Comparison of ENCODE assay signal across 8 cellular contexts in genomic region chr2:134917219-134917957, GRCh38. TPM values are rescaled to one million over a fixed set of nuclear protein-coding genes. Genes with fewer than 3 reads are reported as not detected.
DNase-seq lines count a peak whose midpoint lies in the region; ATAC-seq, FAIRE-seq and TF ChIP-seq lines count a peak whose summit lies in the region.

No MANE protein-coding gene starts in this region.

- no peak overlapping the region for H4K91ac ChIP-seq in H9 (ENCODE audit: insufficient read length, low read depth, low read length)

- no peak for TF ChIP-seq POLR2A in A549 (IDR thresholded peaks at IDR 0.05; ENCODE audit: low read length)

- WGBS in A549 (ENCODE audit: missing lambda C conversion rate), result 34% methylated on average over 18 of the region's 18 CpGs
- WGBS in H9 (ENCODE audit: extremely low coverage, insufficient read length, low lambda C conversion rate), result no CpG with 5 or more reads among the region's 18 CpGs

- peaks cover 23% of the 10 kb centered on the region; the same call in 1 of the 2 replicates for H3K79me2 ChIP-seq in H9 (ENCODE audit: insufficient read depth, low read length)

- H4K8ac ChIP-seq in H9 (replicated peaks; ENCODE audit: insufficient read length, low read depth, low read length), result no peak overlapping the region

- no peak for TF ChIP-seq EP300 in A549 (IDR thresholded peaks at IDR 0.05)

- H3K18ac ChIP-seq in H9 (ENCODE audit: insufficient read length, low read depth, low read length), result peak overlapping the region; percentile 64

- POLR2A ChIA-PET in A549 (lab: Yijun Ruan, JAX), result interaction anchor here (0.5 to 1.7 kb wide), 9 partner anchors 9 to 614 kb away, joined by 3 to 8 read pairs (median 4); partner anchors contain the start of genes R3HDM1 and ZRANB3
- POLR2A ChIA-PET in activated CD4-positive, alpha-beta memory T cell treated with anti-CD3 and anti-CD28 coated beads for 36 hours (lab: Charles Lee), result interaction anchor here (1.2 kb wide), 2 partner anchors 10 to 136 kb away, joined by 3 read pairs; no protein-coding TSS in a partner anchor

- H3K4me1 Mint-ChIP-seq in H9, result peaks cover 11 to 15% of the 10 kb centered on the region in 2 experiments
- peaks cover 23% of the 10 kb centered on the region for H3K4me1 Mint-ChIP-seq in activated CD4-positive, alpha-beta memory T cell treated with anti-CD3 and anti-CD28 coated beads for 36 hours (ENCODE audit: low read depth)

- peaks cover 9 to 19% of the 10 kb centered on the region in 2 experiments; a peak in 4 of 5 replicates for H3K9me3 Mint-ChIP-seq in H9
- no peaks in the 10 kb centered on the region for H3K9me3 Mint-ChIP-seq in activated CD4-positive, alpha-beta memory T cell treated with anti-CD3 and anti-CD28 coated beads for 36 hours

- H3T11ph ChIP-seq in H9 (ENCODE audit: low read length), result no peak overlapping the region

- H3K4me1 ChIP-seq in A549, result peaks cover 26% of the 10 kb centered on the region
- no peaks in the 10 kb centered on the region for H3K4me1 ChIP-seq in H9 (ENCODE audit: insufficient read depth, low read length)

- peaks cover 3% of the 10 kb centered on the region; the same call in 1 of the 2 replicates for H3K27me3 Mint-ChIP-seq in H9 (ENCODE audit: low read depth)
- H3K27me3 Mint-ChIP-seq in activated CD4-positive, alpha-beta memory T cell treated with anti-CD3 and anti-CD28 coated beads for 36 hours, result peaks cover 5% of the 10 kb centered on the region

- H3K56ac ChIP-seq in H9 (ENCODE audit: insufficient read length, low read depth, low read length), result peak overlapping the region; percentile 45

- H2BK5ac ChIP-seq in H9 (ENCODE audit: insufficient read length, low read length), result peak overlapping the region; percentile 50

- no peak for TF ChIP-seq RAD21 in A549 (conservative IDR thresholded peaks at IDR 0.05 in 1 of 2, IDR thresholded peaks at IDR 0.05 in 1 of 2)

- intact Hi-C loops in activated CD4-positive, alpha-beta memory T cell treated with anti-CD3 and anti-CD28 coated beads for 36 hours (cut with micrococcal nuclease), result loop anchor here (5.0 to 10.0 kb wide), 3 partner anchors 250 to 1067 kb away; partner anchors contain the start of gene DARS1

- H3K4me3 ChIP-seq in A549 (peak overlapping the region; percentile 95), fibroblast of the aortic adventitia (ENCODE audit: low read depth, low read length) (peak overlapping the region; percentile 91)

- DNase-seq in A549 (ENCODE audit: low read depth in 1 of 2, low spot score in 1 of 2), result peak in 1 of 2 experiments; percentile 12
- no peak for DNase-seq in H9
- peak; percentile 27 for DNase-seq in activated CD4-positive, alpha-beta memory T cell treated with anti-CD3 and anti-CD28 coated beads for 36 hours
- DNase-seq in fibroblast of the aortic adventitia (ENCODE audit: low read depth), result peak; percentile 52
- DNase-seq in pons (ENCODE audit: low spot score), result peak; percentile 4
- DNase-seq in NCI-H345 (lab: John Stamatoyannopoulos, UW), result no peak

- CTCF ChIA-PET in A549 (lab: Yijun Ruan, JAX), result interaction anchor here (1.0 to 2.1 kb wide), 4 partner anchors 10 to 467 kb away, joined by 3 to 6 read pairs (median 4); no protein-coding TSS in a partner anchor
- CTCF ChIA-PET in activated CD4-positive, alpha-beta memory T cell treated with anti-CD3 and anti-CD28 coated beads for 36 hours (lab: Charles Lee), result interaction anchor here (0.7 to 1.4 kb wide), 3 partner anchors 11 to 466 kb away, joined by 3 to 9 read pairs (median 3); no protein-coding TSS in a partner anchor

- H2AFZ ChIP-seq in H9 (ENCODE audit: low read length), result peak overlapping the region; percentile 42

- H3K27me3 ChIP-seq in H9 (ENCODE audit: insufficient read depth, low read length), result no peaks in the 10 kb centered on the region

- peaks cover 0 to 17% (median 14%) of the 10 kb centered on the region in 3 experiments for H3K36me3 Mint-ChIP-seq in H9 (ENCODE audit: insufficient read depth in 1 of 3, low read depth in 3 of 3)
- H3K36me3 Mint-ChIP-seq in activated CD4-positive, alpha-beta memory T cell treated with anti-CD3 and anti-CD28 coated beads for 36 hours, result peaks cover 16% of the 10 kb centered on the region

- ATAC-seq in A549 (no peak), HG03139 (IDR thresholded peaks at IDR 0.05; ENCODE audit: unreplicated experiment) (no peak), HG02852 (IDR thresholded peaks at IDR 0.05; ENCODE audit: unreplicated experiment) (no peak)

- peak overlapping the region; percentile 99 to 100 (median 100) for H3K27ac Mint-ChIP-seq in H9
- H3K27ac Mint-ChIP-seq in activated CD4-positive, alpha-beta memory T cell treated with anti-CD3 and anti-CD28 coated beads for 36 hours, result peak overlapping the region; percentile 97

- H3K4me3 Mint-ChIP-seq in H9, result peak overlapping the region; percentile 96 to 99
- H3K4me3 Mint-ChIP-seq in activated CD4-positive, alpha-beta memory T cell treated with anti-CD3 and anti-CD28 coated beads for 36 hours, result peak overlapping the region; percentile 90

- H4K5ac ChIP-seq in H9 (ENCODE audit: insufficient read length, low read depth, low read length), result peak overlapping the region; percentile 58

- H2AK5ac ChIP-seq in H9 (ENCODE audit: insufficient read length, low read length), result no peak overlapping the region

- TF ChIP-seq CTCF in A549 (IDR thresholded peaks at IDR 0.05) (no peak), H9 (conservative IDR thresholded peaks at IDR 0.05) (no peak), fibroblast of the aortic adventitia (IDR thresholded peaks at IDR 0.05; ENCODE audit: insufficient read depth, low read length) (peak; percentile 58)

- no peak overlapping the region for H3K23ac ChIP-seq in H9 (ENCODE audit: insufficient read length, low read depth, low read length)

- H3K79me1 ChIP-seq in H9 (ENCODE audit: insufficient read depth, low read depth, low read length, poor library complexity, severe bottlenecking), result no peaks in the 10 kb centered on the region

- no peak overlapping the region for H2BK12ac ChIP-seq in H9 (ENCODE audit: insufficient read length, low read depth, low read length)

- peak overlapping the region; percentile 74; the same call in 1 of the 2 replicates for H3K14ac ChIP-seq in H9 (ENCODE audit: insufficient read depth, low read length)

- H4K20me1 ChIP-seq in H9 (ENCODE audit: control insufficient read depth, insufficient read depth, insufficient read length), result no peaks in the 10 kb centered on the region

- H3K9me3 ChIP-seq in A549 (peaks cover 7% of the 10 kb centered on the region; the same call in 2 of the 3 replicates), H9 (ENCODE audit: control insufficient read depth, low read depth, low read length) (no peaks in the 10 kb centered on the region)

- H2BK20ac ChIP-seq in H9 (ENCODE audit: low read depth, low read length, poor library complexity, severe bottlenecking), result no peak overlapping the region

- no peak overlapping the region; the same call in 1 of the 2 replicates for H3K4ac ChIP-seq in H9 (ENCODE audit: low read depth, low read length)

- H3K27ac ChIP-seq in A549, result peak overlapping the region; percentile 93 to 100
- H3K27ac ChIP-seq in H9 (ENCODE audit: insufficient read length, low read depth, low read length), result peak overlapping the region; percentile 42

- peak overlapping the region; percentile 85 for H3K9ac ChIP-seq in H9 (ENCODE audit: extremely low read depth, insufficient read length, low read length)

- H3K23me2 ChIP-seq in H9 (ENCODE audit: insufficient read length, low read depth, low read length, poor library complexity, severe bottlenecking), result peaks cover 9% of the 10 kb centered on the region

- no peak overlapping the region for H2BK120ac ChIP-seq in H9 (ENCODE audit: low read depth, low read length, poor library complexity, severe bottlenecking)

- H2BK15ac ChIP-seq in H9 (ENCODE audit: low read depth, low read length), result no peak overlapping the region

- H3K4me2 ChIP-seq in A549, result peak overlapping the region; percentile 89
- peak overlapping the region; percentile 85 for H3K4me2 ChIP-seq in H9 (ENCODE audit: insufficient read depth, insufficient read length, low read length)

- no peak for FAIRE-seq in A549 (lab: Jason Lieb, UNC)

TF ChIP-seq in A549, 52 proteins besides CTCF, POLR2A, EP300 and RAD21:
- no peak for TF ChIP-seq GATA3 (IDR thresholded peaks at IDR 0.05; ENCODE audit: borderline replicate concordance)
- no peak for TF ChIP-seq CBX2 (IDR thresholded peaks at IDR 0.05; ENCODE audit: borderline replicate concordance, low read depth)

RNA-seq across cellular contexts. Expression of gene CCNT2, which starts 1.2 kb away (rescaled TPM):
- polyA plus RNA-seq in A549 (2011; rRNA removed) (20.7 and 24.4 TPM in 2 replicates), A549 (2017; fragmentation: RNase III; extraction: RNeasy Plus Mini Kit Qiagen cat#74134 plus additional on column Dnase treatment) (12.6 to 14.8 TPM (median 12.8 TPM) in 3 replicates)
- polyA plus RNA-seq in A549 (2012; cell fraction: cytosol; rRNA removed), result 4.1 and 4.6 TPM in 2 replicates
- 9.5 and 11.5 TPM in 2 replicates for polyA plus RNA-seq in A549 (2012; cell fraction: nucleus; rRNA removed)
- polyA minus RNA-seq in A549 (2011; rRNA and poly(A)+ RNA removed), result 20.7 and 23.0 TPM in 2 replicates
- total RNA-seq in H9 (2021) (39.3 and 42.0 TPM in 2 replicates), fibroblast of the aortic adventitia (ENCODE audit: low replicate concordance) (18.1 and 25.8 TPM in 2 replicates)
- total RNA-seq in activated CD4-positive, alpha-beta memory T cell treated with anti-CD3 and anti-CD28 coated beads for 36 hours, result 10 to 100 TPM; 25.1 to 25.7 TPM

Comparison
In these comparisons a context has a peak if more than half of its experiments do, and no peak if none do; other contexts are left out.
1. DNase-seq: peak in activated CD4-positive, alpha-beta memory T cell treated with anti-CD3 and anti-CD28 coated beads for 36 hours (single experiment), fibroblast of the aortic adventitia (single experiment) and pons (single experiment); none in H9 (single experiment) and NCI-H345 (single experiment).